ENCODE assay signal across 17 cellular contexts in the genomic region with DNA sequence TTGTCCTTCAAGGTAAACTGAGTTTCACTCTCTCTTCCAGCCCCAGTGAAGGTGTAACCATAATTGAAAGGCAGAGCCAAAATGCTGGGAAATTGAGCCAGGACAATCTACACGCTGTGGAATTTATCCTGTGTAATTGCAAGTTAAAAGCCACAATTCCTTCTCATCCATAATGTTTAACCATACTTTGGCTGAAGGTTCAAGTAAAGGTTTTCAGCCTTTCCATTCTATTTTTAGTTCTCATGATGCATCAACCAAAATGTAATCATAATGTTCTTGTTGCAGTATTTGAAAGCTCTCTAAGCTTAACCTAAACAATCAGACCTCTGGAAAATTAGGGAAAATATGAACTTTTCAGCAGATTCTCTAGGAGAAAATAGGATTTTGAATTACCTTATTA. TPM values are rescaled to one million over a fixed set of nuclear protein-coding genes. Genes with fewer than 3 reads are reported as not detected.
DNase-seq lines count a peak whose midpoint lies in the region; ATAC-seq, FAIRE-seq and TF ChIP-seq lines count a peak whose summit lies in the region.
"Had no signal": no experiment of that assay in that cellular context is flagged by ENCODE, and none has a peak within 500 bp of the region (broad histone marks: within the 10 kb centered on the region; RNA-seq: fewer than 3 reads in every experiment).

No MANE protein-coding gene starts in this region.

- DNase-seq in RCC 7860 (ENCODE audit: low spot score) (no peak), fibroblast of peridontal ligament (ENCODE audit: extremely low read depth) (peak; percentile 23), mesenchymal stem cell (peak; percentile 66), osteocyte (ENCODE audit: extremely low spot score, unreplicated experiment) (no peak), NCI-H146 treated with DMSO at 0.1 percent for 48 hours (lab: John Stamatoyannopoulos, UW; ENCODE audit: unreplicated experiment) (no peak)
- DNase-seq: BE2C; CD4-positive, alpha-beta memory T cell; EL; GM23248 had no signal

- H3K27ac ChIP-seq in mesenchymal stem cell (ENCODE audit: low read length, poor library complexity, severe bottlenecking): no peak overlapping the region
- H3K27ac ChIP-seq: A549, C4-2B, GM23248 had no signal

- no peaks in the 10 kb centered on the region for H3K4me1 Mint-ChIP-seq in osteocyte (ENCODE audit: unreplicated experiment)
- H3K4me1 Mint-ChIP-seq: CD4-positive, alpha-beta memory T cell had no signal

- H3K36me3 Mint-ChIP-seq in osteocyte (ENCODE audit: unreplicated experiment): no peaks in the 10 kb centered on the region
- H3K36me3 Mint-ChIP-seq: CD4-positive, alpha-beta memory T cell had no signal

- no peak overlapping the region for H2BK12ac ChIP-seq in mesenchymal stem cell (ENCODE audit: low read length in 2 of 2)

- no peak overlapping the region for H2BK15ac ChIP-seq in mesenchymal stem cell (ENCODE audit: low read depth, poor library complexity, severe bottlenecking)

- H3K4me1 ChIP-seq in mesenchymal stem cell (ENCODE audit: control insufficient read depth, insufficient read depth, low read depth, low read length): no peaks in the 10 kb centered on the region
- H3K4me1 ChIP-seq: A549 had no signal

- H3K18ac ChIP-seq in mesenchymal stem cell (ENCODE audit: low read depth in 1 of 2, low read length in 2 of 2): no peak overlapping the region

- peak; percentile 76 for FAIRE-seq in RCC 7860 (lab: Jason Lieb, UNC)
- FAIRE-seq: A549, G401.6, GM12892, H54 had no signal

- H4K8ac ChIP-seq in mesenchymal stem cell (ENCODE audit: low read length): no peak overlapping the region

- no peak overlapping the region for H3K23ac ChIP-seq in mesenchymal stem cell (ENCODE audit: low read length in 2 of 2)

- WGBS in mesenchymal stem cell: no CpG with 5 or more reads among the region's 1 CpG

- no peak overlapping the region for H3K14ac ChIP-seq in mesenchymal stem cell (ENCODE audit: low read length in 2 of 2)

- no peaks in the 10 kb centered on the region for H3K27me3 ChIP-seq in mesenchymal stem cell (ENCODE audit: control insufficient read depth in 1 of 2, insufficient read depth in 1 of 2, low read length in 2 of 2)
- H3K27me3 ChIP-seq: BE2C had no signal

- H2AK5ac ChIP-seq in mesenchymal stem cell (ENCODE audit: low read length, severe bottlenecking): no peak overlapping the region

- no peaks in the 10 kb centered on the region for H3K79me1 ChIP-seq in mesenchymal stem cell (replicated peaks; ENCODE audit: low read length, poor library complexity, severe bottlenecking)

- H4K91ac ChIP-seq in mesenchymal stem cell (ENCODE audit: low read length): no peak overlapping the region

- H3K27ac Mint-ChIP-seq in osteocyte (ENCODE audit: unreplicated experiment): no peak overlapping the region
- H3K27ac Mint-ChIP-seq: CD4-positive, alpha-beta memory T cell; IgD-negative memory B cell had no signal

- no peak overlapping the region for H3K4me3 Mint-ChIP-seq in osteocyte (ENCODE audit: unreplicated experiment)
- H3K4me3 Mint-ChIP-seq: CD4-positive, alpha-beta memory T cell; IgD-negative memory B cell had no signal

- no peak overlapping the region for H3K9ac ChIP-seq in mesenchymal stem cell (ENCODE audit: low read length)
- H3K9ac ChIP-seq: GM23248 had no signal

- TF ChIP-seq CTCF in osteocyte (IDR thresholded peaks at IDR 0.05): no peak

- ATAC-seq in GM19455 (IDR thresholded peaks at IDR 0.05; ENCODE audit: unreplicated experiment): no peak
- ATAC-seq in GM21825 (IDR thresholded peaks at IDR 0.05; ENCODE audit: unreplicated experiment): no peak
- ATAC-seq: A549 had no signal

- H2BK120ac ChIP-seq in mesenchymal stem cell (ENCODE audit: low read depth, low read length): no peak overlapping the region

- no peak overlapping the region for H3K4me2 ChIP-seq in mesenchymal stem cell (ENCODE audit: low read length, poor library complexity, severe bottlenecking)
- H3K4me2 ChIP-seq: A549 had no signal

- no peak overlapping the region for H2AFZ ChIP-seq in mesenchymal stem cell (ENCODE audit: low read depth, low read length)
- H2AFZ ChIP-seq: GM23248 had no signal

- H3K9me3 Mint-ChIP-seq in osteocyte (ENCODE audit: unreplicated experiment): no peaks in the 10 kb centered on the region

- no peaks in the 10 kb centered on the region for H3K9me3 ChIP-seq in mesenchymal stem cell (ENCODE audit: control insufficient read depth, low read length)
- H3K9me3 ChIP-seq: A549, BE2C had no signal

- H3K4me3 ChIP-seq in mesenchymal stem cell (ENCODE audit: insufficient read depth in 1 of 2, low read depth in 1 of 2, low read length in 2 of 2): no peak overlapping the region
- H3K4me3 ChIP-seq: A549, GM23248 had no signal

- H3K27me3 Mint-ChIP-seq in osteocyte (ENCODE audit: unreplicated experiment): no peaks in the 10 kb centered on the region
- H3K27me3 Mint-ChIP-seq: CD4-positive, alpha-beta memory T cell had no signal

- H3K36me3 ChIP-seq in mesenchymal stem cell (ENCODE audit: control insufficient read depth in 1 of 2, insufficient read depth in 2 of 2, low read depth in 1 of 2, low read length in 2 of 2): no peaks in the 10 kb centered on the region
- H3K36me3 ChIP-seq: BE2C had no signal

- H3K4ac ChIP-seq in mesenchymal stem cell (ENCODE audit: low read depth in 1 of 2, low read length in 2 of 2): no peak overlapping the region

- no peak overlapping the region for H2BK5ac ChIP-seq in mesenchymal stem cell (ENCODE audit: low read depth, low read length, poor library complexity, severe bottlenecking)

RNA-seq across cellular contexts. Expression of gene ARHGAP42, which starts 14.0 kb away (rescaled TPM):
- 13.3 TPM for polyA plus RNA-seq in mesenchymal stem cell (2013, experiment 1 of 2)
- polyA plus RNA-seq in mesenchymal stem cell (2013, experiment 2 of 2): 15.6 TPM
- total RNA-seq in osteocyte: 12.7 and 14.2 TPM in 2 replicates
- total RNA-seq: CD4-positive, alpha-beta memory T cell had no signal
- polyA plus RNA-seq: CD4-positive, alpha-beta memory T cell had no signal

Comparison
In these comparisons a context has a peak if more than half of its experiments do, and no peak if none do; other contexts are left out.
1. DNase-seq: peak in fibroblast of peridontal ligament (single experiment) and mesenchymal stem cell (single experiment); none in RCC 7860 (single experiment), osteocyte (single experiment) and NCI-H146 treated with DMSO at 0.1 percent for 48 hours (single experiment).